Comparison of ENCODE assay signal across 1 cellular context in the genomic region with DNA sequence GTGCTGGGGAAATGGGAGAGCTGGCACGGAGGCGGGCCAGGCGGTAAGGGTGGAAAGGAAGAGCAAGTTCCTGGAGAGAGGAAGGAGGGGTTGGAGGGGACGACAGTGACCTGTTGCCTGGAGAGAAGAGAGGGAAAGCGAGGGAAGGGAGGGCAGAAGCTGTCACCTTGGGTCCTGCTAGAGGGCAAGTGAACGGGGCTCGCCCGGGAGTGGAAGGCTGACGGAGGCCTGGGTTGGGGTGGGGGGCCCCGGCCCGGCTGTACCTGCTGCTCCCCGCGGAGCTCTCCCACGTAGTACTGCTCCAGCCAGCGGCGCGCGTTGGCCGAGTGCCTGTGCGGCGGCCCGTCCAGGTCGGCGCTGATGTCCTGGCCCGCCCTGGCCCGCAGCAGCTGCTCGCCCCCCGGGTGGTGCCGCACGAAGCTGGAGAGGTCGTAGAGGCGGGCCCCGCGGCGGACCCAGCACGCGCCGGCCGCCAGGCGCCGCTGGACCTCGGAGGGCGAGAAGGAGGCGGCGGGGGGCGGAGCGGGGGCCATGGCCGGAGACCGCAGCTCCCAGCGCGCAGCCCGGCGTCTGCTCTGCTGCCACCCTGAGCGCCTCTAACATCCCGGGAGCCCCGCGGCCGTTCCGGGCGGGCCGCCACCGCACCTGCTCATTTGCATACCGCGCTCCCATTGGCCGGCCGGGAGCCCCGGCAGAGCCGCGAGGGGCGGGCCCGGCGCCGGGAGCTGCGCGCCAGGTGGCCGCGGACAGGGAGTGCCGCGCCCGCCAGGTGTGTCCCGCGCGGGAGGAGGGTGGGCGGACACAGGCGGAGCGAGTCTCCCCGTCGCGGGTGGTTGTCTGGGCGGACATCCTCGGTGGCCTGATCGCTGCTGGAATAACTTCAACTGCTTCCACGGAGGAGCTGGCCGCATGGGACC.
TF ChIP-seq lines count a peak whose summit lies in the region.

Gene FA2H (minus strand): TSS at position 598 of the 917 bp plus-strand sequence. CDS start 65 bp downstream, at position 533.

TF ChIP-seq in HepG2, 621 proteins besides CTCF, POLR2A, EP300 and RAD21 (continued from another document and continues in another):
- TF ChIP-seq ZNF280D (CRISPR knock-in tag; IDR thresholded peaks at IDR 0.05) (no peak), FIP1L1 (IDR thresholded peaks at IDR 0.05; ENCODE audit: borderline replicate concordance, insufficient read depth, low read depth, low read length) (no peak), RARG (CRISPR knock-in tag; IDR thresholded peaks at IDR 0.05; ENCODE audit: low read depth) (no peak), ZNF891 (CRISPR knock-in tag; IDR thresholded peaks at IDR 0.05) (no peak; the same call in 1 of the 2 replicates), ZNF839 (CRISPR knock-in tag; IDR thresholded peaks at IDR 0.05; ENCODE audit: borderline replicate concordance) (no peak), ZNF703 (CRISPR knock-in tag; IDR thresholded peaks at IDR 0.05; ENCODE audit: borderline replicate concordance) (no peak), IKZF4 (CRISPR knock-in tag; IDR thresholded peaks at IDR 0.05; ENCODE audit: borderline replicate concordance, low read depth, not compliant biosample characterization) (peak; percentile 50), MEF2D (CRISPR knock-in tag; IDR thresholded peaks at IDR 0.05) (no peak), ZMAT5 (CRISPR knock-in tag; IDR thresholded peaks at IDR 0.05; ENCODE audit: borderline replicate concordance, low read depth) (no peak), ZNF460 (CRISPR knock-in tag; IDR thresholded peaks at IDR 0.05; ENCODE audit: borderline replicate concordance) (no peak), NFE2L2 (IDR thresholded peaks at IDR 0.05; ENCODE audit: low read length) (no peak), TMF1 (CRISPR knock-in tag; IDR thresholded peaks at IDR 0.05; ENCODE audit: low read depth) (peak; percentile 81; the same call in 1 of the 2 replicates), THAP9 (CRISPR knock-in tag; IDR thresholded peaks at IDR 0.05; ENCODE audit: borderline replicate concordance) (no peak), ZNF326 (CRISPR knock-in tag; IDR thresholded peaks at IDR 0.05; ENCODE audit: borderline replicate concordance) (no peak), NFE2L1 (CRISPR knock-in tag; IDR thresholded peaks at IDR 0.05; ENCODE audit: borderline replicate concordance) (no peak), MAF1 (CRISPR knock-in tag; IDR thresholded peaks at IDR 0.05; ENCODE audit: borderline replicate concordance) (no peak), SIX1 (CRISPR knock-in tag; IDR thresholded peaks at IDR 0.05; ENCODE audit: borderline replicate concordance) (no peak), RFXANK (CRISPR knock-in tag; IDR thresholded peaks at IDR 0.05) (no peak), ZNF670 (CRISPR knock-in tag; IDR thresholded peaks at IDR 0.05; ENCODE audit: borderline replicate concordance) (no peak), ZNF660 (CRISPR knock-in tag; IDR thresholded peaks at IDR 0.05; ENCODE audit: borderline replicate concordance, low read depth) (no peak), ZNF3 (CRISPR knock-in tag; IDR thresholded peaks at IDR 0.05) (no peak), ZNF652 (CRISPR knock-in tag; IDR thresholded peaks at IDR 0.05; ENCODE audit: borderline replicate concordance, low read depth) (no peak), U2AF2 (IDR thresholded peaks at IDR 0.05; ENCODE audit: low read depth, low read length) (no peak), HOXA3 (CRISPR knock-in tag; IDR thresholded peaks at IDR 0.05) (peak; percentile 81), ADNP (CRISPR knock-in tag; IDR thresholded peaks at IDR 0.05) (no peak), MTF1 (CRISPR knock-in tag; IDR thresholded peaks at IDR 0.05) (no peak), MEIS1 (CRISPR knock-in tag; IDR thresholded peaks at IDR 0.05; ENCODE audit: borderline replicate concordance) (0 out of 2 replicates have a peak, but pooled peaks have one; percentile 59), ZBTB1 (CRISPR knock-in tag; IDR thresholded peaks at IDR 0.05; ENCODE audit: borderline replicate concordance) (no peak), SMARCC2 (IDR thresholded peaks at IDR 0.05) (no peak), REL (CRISPR knock-in tag; conservative IDR thresholded peaks at IDR 0.05) (no peak)
- TF ChIP-seq, protein P1, sequence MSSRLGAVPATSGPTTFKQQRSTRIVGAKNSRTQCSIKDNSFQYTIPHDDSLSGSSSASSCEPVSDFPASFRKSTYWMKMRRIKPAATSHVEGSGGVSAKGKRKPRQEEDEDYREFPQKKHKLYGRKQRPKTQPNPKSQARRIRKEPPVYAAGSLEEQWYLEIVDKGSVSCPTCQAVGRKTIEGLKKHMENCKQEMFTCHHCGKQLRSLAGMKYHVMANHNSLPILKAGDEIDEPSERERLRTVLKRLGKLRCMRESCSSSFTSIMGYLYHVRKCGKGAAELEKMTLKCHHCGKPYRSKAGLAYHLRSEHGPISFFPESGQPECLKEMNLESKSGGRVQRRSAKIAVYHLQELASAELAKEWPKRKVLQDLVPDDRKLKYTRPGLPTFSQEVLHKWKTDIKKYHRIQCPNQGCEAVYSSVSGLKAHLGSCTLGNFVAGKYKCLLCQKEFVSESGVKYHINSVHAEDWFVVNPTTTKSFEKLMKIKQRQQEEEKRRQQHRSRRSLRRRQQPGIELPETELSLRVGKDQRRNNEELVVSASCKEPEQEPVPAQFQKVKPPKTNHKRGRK (CRISPR knock-in tag; IDR thresholded peaks at IDR 0.05), result peak; percentile 73; the same call in 1 of the 2 replicates
- TF ChIP-seq, protein P2, sequence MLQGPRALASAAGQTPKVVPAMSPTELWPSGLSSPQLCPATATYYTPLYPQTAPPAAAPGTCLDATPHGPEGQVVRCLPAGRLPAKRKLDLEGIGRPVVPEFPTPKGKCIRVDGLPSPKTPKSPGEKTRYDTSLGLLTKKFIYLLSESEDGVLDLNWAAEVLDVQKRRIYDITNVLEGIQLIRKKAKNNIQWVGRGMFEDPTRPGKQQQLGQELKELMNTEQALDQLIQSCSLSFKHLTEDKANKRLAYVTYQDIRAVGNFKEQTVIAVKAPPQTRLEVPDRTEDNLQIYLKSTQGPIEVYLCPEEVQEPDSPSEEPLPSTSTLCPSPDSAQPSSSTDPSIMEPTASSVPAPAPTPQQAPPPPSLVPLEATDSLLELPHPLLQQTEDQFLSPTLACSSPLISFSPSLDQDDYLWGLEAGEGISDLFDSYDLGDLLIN (CRISPR knock-in tag; IDR thresholded peaks at IDR 0.05; ENCODE audit: borderline replicate concordance), result peak; percentile 31; the same call in 1 of the 2 replicates
- TF ChIP-seq, protein P3, sequence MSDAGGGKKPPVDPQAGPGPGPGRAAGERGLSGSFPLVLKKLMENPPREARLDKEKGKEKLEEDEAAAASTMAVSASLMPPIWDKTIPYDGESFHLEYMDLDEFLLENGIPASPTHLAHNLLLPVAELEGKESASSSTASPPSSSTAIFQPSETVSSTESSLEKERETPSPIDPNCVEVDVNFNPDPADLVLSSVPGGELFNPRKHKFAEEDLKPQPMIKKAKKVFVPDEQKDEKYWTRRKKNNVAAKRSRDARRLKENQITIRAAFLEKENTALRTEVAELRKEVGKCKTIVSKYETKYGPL (CRISPR knock-in tag; IDR thresholded peaks at IDR 0.05), result no peak
- TF ChIP-seq, protein P4, sequence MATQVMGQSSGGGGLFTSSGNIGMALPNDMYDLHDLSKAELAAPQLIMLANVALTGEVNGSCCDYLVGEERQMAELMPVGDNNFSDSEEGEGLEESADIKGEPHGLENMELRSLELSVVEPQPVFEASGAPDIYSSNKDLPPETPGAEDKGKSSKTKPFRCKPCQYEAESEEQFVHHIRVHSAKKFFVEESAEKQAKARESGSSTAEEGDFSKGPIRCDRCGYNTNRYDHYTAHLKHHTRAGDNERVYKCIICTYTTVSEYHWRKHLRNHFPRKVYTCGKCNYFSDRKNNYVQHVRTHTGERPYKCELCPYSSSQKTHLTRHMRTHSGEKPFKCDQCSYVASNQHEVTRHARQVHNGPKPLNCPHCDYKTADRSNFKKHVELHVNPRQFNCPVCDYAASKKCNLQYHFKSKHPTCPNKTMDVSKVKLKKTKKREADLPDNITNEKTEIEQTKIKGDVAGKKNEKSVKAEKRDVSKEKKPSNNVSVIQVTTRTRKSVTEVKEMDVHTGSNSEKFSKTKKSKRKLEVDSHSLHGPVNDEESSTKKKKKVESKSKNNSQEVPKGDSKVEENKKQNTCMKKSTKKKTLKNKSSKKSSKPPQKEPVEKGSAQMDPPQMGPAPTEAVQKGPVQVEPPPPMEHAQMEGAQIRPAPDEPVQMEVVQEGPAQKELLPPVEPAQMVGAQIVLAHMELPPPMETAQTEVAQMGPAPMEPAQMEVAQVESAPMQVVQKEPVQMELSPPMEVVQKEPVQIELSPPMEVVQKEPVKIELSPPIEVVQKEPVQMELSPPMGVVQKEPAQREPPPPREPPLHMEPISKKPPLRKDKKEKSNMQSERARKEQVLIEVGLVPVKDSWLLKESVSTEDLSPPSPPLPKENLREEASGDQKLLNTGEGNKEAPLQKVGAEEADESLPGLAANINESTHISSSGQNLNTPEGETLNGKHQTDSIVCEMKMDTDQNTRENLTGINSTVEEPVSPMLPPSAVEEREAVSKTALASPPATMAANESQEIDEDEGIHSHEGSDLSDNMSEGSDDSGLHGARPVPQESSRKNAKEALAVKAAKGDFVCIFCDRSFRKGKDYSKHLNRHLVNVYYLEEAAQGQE (IDR thresholded peaks at IDR 0.05; ENCODE audit: borderline replicate concordance in 1 of 2, low read depth in 1 of 2, low read length in 2 of 2), result no peak
- TF ChIP-seq, protein P5, sequence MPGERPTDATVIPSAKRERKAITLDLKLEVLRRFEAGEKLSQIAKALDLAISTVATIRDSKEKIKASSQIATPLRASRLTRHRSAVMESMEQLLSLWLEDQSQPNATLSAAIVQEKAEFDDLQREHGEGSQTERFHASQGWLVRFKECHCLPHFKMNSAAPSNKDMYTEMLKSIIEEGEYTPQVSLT (CRISPR knock-in tag; IDR thresholded peaks at IDR 0.05; ENCODE audit: borderline replicate concordance, low read depth), result no peak
- TF ChIP-seq, protein P6, sequence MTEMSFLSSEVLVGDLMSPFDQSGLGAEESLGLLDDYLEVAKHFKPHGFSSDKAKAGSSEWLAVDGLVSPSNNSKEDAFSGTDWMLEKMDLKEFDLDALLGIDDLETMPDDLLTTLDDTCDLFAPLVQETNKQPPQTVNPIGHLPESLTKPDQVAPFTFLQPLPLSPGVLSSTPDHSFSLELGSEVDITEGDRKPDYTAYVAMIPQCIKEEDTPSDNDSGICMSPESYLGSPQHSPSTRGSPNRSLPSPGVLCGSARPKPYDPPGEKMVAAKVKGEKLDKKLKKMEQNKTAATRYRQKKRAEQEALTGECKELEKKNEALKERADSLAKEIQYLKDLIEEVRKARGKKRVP (CRISPR knock-in tag; IDR thresholded peaks at IDR 0.05), result no peak
- TF ChIP-seq, protein P7, sequence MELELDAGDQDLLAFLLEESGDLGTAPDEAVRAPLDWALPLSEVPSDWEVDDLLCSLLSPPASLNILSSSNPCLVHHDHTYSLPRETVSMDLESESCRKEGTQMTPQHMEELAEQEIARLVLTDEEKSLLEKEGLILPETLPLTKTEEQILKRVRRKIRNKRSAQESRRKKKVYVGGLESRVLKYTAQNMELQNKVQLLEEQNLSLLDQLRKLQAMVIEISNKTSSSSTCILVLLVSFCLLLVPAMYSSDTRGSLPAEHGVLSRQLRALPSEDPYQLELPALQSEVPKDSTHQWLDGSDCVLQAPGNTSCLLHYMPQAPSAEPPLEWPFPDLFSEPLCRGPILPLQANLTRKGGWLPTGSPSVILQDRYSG (CRISPR knock-in tag; IDR thresholded peaks at IDR 0.05), result 0 out of 2 replicates have a peak, but pooled peaks have one; percentile 76
- TF ChIP-seq, protein P8, sequence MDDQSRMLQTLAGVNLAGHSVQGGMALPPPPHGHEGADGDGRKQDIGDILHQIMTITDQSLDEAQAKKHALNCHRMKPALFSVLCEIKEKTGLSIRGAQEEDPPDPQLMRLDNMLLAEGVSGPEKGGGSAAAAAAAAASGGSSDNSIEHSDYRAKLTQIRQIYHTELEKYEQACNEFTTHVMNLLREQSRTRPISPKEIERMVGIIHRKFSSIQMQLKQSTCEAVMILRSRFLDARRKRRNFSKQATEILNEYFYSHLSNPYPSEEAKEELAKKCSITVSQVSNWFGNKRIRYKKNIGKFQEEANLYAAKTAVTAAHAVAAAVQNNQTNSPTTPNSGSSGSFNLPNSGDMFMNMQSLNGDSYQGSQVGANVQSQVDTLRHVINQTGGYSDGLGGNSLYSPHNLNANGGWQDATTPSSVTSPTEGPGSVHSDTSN (CRISPR knock-in tag; IDR thresholded peaks at IDR 0.05; ENCODE audit: borderline replicate concordance), result no peak
